16 cellular contexts compared by ENCODE assay signal in the genomic region with DNA sequence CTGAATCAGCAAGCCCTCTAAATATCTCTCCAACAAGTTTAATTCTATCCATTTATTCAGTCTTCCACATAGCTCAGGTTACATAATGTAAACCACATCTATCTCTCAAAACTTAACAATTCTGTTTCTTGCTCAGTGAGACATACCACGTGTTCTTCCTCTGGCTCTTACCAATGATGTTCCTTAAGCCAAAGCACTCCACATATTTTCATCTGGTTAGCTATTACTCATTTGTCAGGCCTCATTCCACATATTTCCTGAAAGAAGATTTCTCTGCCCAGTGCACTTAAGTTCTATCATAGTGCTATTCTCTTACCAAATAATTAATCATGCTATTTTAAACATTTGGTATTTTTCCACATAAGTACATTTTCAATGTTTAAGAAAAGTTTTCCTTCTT.
DNase-seq lines count a peak whose midpoint lies in the region; ATAC-seq, FAIRE-seq and TF ChIP-seq lines count a peak whose summit lies in the region.
"Had no signal": no experiment of that assay in that cellular context is flagged by ENCODE, and none has a peak within 500 bp of the region (broad histone marks: within the 10 kb centered on the region; RNA-seq: fewer than 3 reads in every experiment).

No MANE protein-coding gene starts in this region.

- no peak overlapping the region for H3K4ac ChIP-seq in mesenchymal stem cell (ENCODE audit: low read depth in 1 of 2, low read length in 2 of 2)

- H2BK12ac ChIP-seq in mesenchymal stem cell (ENCODE audit: low read length in 2 of 2), result no peak overlapping the region

- H4K20me1 ChIP-seq in SK-N-SH (ENCODE audit: insufficient read depth), result no peaks in the 10 kb centered on the region

- POLR2A ChIA-PET in SK-N-SH (lab: Yijun Ruan, JAX), result no interaction called here

- H3K23ac ChIP-seq in mesenchymal stem cell (ENCODE audit: low read length in 2 of 2), result no peak overlapping the region

- no peaks in the 10 kb centered on the region for H3F3A ChIP-seq in SK-N-SH (replicated peaks; ENCODE audit: insufficient read depth)

- DNase-seq in ELR (ENCODE audit: low read depth), result peak; percentile 34
- no peak for DNase-seq in SK-N-SH
- DNase-seq in choroid plexus epithelial cell (ENCODE audit: low read depth), result peak; percentile 20
- DNase-seq in mesenchymal stem cell, result peak; percentile 57
- no peak for DNase-seq in pancreas
- no peak for DNase-seq in posterior cingulate gyrus
- no peak for DNase-seq in small intestine
- DNase-seq: AML-193, NCI-H1105 treated with DMSO at 0.1 percent for 48 hours, NCI-H187, NCI-H2171 treated with DMSO at 0.1 percent for 48 hours, NCI-H510A, SJCRH30 had no signal

- intact Hi-C loops in pancreas (cut with DNase I) (no loop called here), posterior cingulate gyrus (cut with DNase I) (no loop called here)

- no peaks in the 10 kb centered on the region for H3K79me2 ChIP-seq in SK-N-SH (ENCODE audit: insufficient read depth)

- TF ChIP-seq CTCF in SK-N-SH (IDR thresholded peaks at IDR 0.05) (no peak), choroid plexus epithelial cell (conservative IDR thresholded peaks at IDR 0.05; ENCODE audit: low read depth, low read length) (no peak), pancreas (IDR thresholded peaks at IDR 0.05) (no peak)

- H3K27me3 ChIP-seq in SK-N-SH (ENCODE audit: insufficient read depth) (no peaks in the 10 kb centered on the region), mesenchymal stem cell (ENCODE audit: control insufficient read depth in 1 of 2, insufficient read depth in 1 of 2, low read length in 2 of 2) (no peaks in the 10 kb centered on the region), pancreas (no peaks in the 10 kb centered on the region), small intestine (ENCODE audit: control insufficient read depth in 2 of 2, insufficient read depth in 2 of 2, low read length in 2 of 2) (no peaks in the 10 kb centered on the region)
- H3K27me3 ChIP-seq: SJCRH30 had no signal

- H3K4me3 ChIP-seq in SK-N-SH (ENCODE audit: low read depth in 2 of 2, low read length in 1 of 2), result no peak overlapping the region
- H3K4me3 ChIP-seq in choroid plexus epithelial cell (ENCODE audit: low read depth, low read length), result no peak overlapping the region
- H3K4me3 ChIP-seq in mesenchymal stem cell (ENCODE audit: insufficient read depth in 1 of 2, low read depth in 1 of 2, low read length in 2 of 2), result no peak overlapping the region
- no peak overlapping the region for H3K4me3 ChIP-seq in pancreas
- no peak overlapping the region for H3K4me3 ChIP-seq in small intestine (ENCODE audit: low read depth in 1 of 2, low read length in 2 of 2)
- H3K4me3 ChIP-seq: GM12878, SJCRH30 had no signal

- no peak overlapping the region for H2AK5ac ChIP-seq in mesenchymal stem cell (ENCODE audit: low read length, severe bottlenecking)

- TF ChIP-seq RAD21 in SK-N-SH (IDR thresholded peaks at IDR 0.05; ENCODE audit: low read length), result no peak

- H3K9me3 ChIP-seq in SK-N-SH (no peaks in the 10 kb centered on the region), mesenchymal stem cell (ENCODE audit: control insufficient read depth, low read length) (no peaks in the 10 kb centered on the region), pancreas (no peaks in the 10 kb centered on the region), small intestine (ENCODE audit: control insufficient read depth, low read depth) (no peaks in the 10 kb centered on the region)
- H3K9me3 ChIP-seq: SJCRH30 had no signal

- H3K18ac ChIP-seq in mesenchymal stem cell (ENCODE audit: low read depth in 1 of 2, low read length in 2 of 2), result no peak overlapping the region

- CTCF ChIA-PET in SK-N-SH (lab: Yijun Ruan, JAX), result no interaction called here

- H3K4me1 ChIP-seq in SK-N-SH (ENCODE audit: control insufficient read depth in 1 of 2, insufficient read depth in 2 of 2, low read depth in 1 of 2, low read length in 1 of 2) (no peaks in the 10 kb centered on the region), mesenchymal stem cell (ENCODE audit: control insufficient read depth, insufficient read depth, low read depth, low read length) (no peaks in the 10 kb centered on the region), pancreas (no peaks in the 10 kb centered on the region), small intestine (ENCODE audit: control insufficient read depth in 2 of 2, insufficient read depth in 1 of 2, low read depth in 1 of 2, low read length in 1 of 2) (no peaks in the 10 kb centered on the region)
- H3K4me1 ChIP-seq: SJCRH30 had no signal

- WGBS in SK-N-SH (ENCODE audit: low lambda C conversion rate), result 23% methylated on average over 1 of the region's 1 CpG
- 10% methylated on average over 1 of the region's 1 CpG for WGBS in mesenchymal stem cell
- 53 to 71% methylated on average over 1 of the region's 1 CpG for WGBS in pancreas, 2 donors
- 54 to 79% (median 56%) methylated on average over 1 of the region's 1 CpG for WGBS in small intestine, 3 donors

- no peak for FAIRE-seq in pancreas (lab: Jason Lieb, UNC)
- no peak for FAIRE-seq in small intestine (lab: Jason Lieb, UNC)
- FAIRE-seq: GM12878, GM19239 had no signal

- H3K14ac ChIP-seq in mesenchymal stem cell (ENCODE audit: low read length in 2 of 2), result no peak overlapping the region

- H3K27ac ChIP-seq in SK-N-SH (ENCODE audit: low read depth in 2 of 2, low read length in 1 of 2), result no peak overlapping the region
- no peak overlapping the region for H3K27ac ChIP-seq in mesenchymal stem cell (ENCODE audit: low read length, poor library complexity, severe bottlenecking)
- no peak overlapping the region for H3K27ac ChIP-seq in pancreas
- no peak overlapping the region for H3K27ac ChIP-seq in small intestine (ENCODE audit: low read depth in 1 of 2, low read length in 1 of 2)
- H3K27ac ChIP-seq: SJCRH30 had no signal

- no peaks in the 10 kb centered on the region for H3K79me1 ChIP-seq in mesenchymal stem cell (replicated peaks; ENCODE audit: low read length, poor library complexity, severe bottlenecking)

- H3K4me2 ChIP-seq in SK-N-SH (no peak overlapping the region), mesenchymal stem cell (ENCODE audit: low read length, poor library complexity, severe bottlenecking) (no peak overlapping the region)

- H3K9me2 ChIP-seq in SK-N-SH, result no peaks in the 10 kb centered on the region

- no peak overlapping the region for H3K9ac ChIP-seq in SK-N-SH
- H3K9ac ChIP-seq in mesenchymal stem cell (ENCODE audit: low read length), result no peak overlapping the region

- no peak overlapping the region for H4K91ac ChIP-seq in mesenchymal stem cell (ENCODE audit: low read length)

- no peak overlapping the region for H2BK120ac ChIP-seq in mesenchymal stem cell (ENCODE audit: low read depth, low read length)

- TF ChIP-seq EP300 in SK-N-SH (IDR thresholded peaks at IDR 0.05; ENCODE audit: borderline replicate concordance in 1 of 2, low read depth in 1 of 2, low read length in 1 of 2), result no peak

- ATAC-seq in pancreas (no peak), HG03457 (IDR thresholded peaks at IDR 0.05; ENCODE audit: unreplicated experiment) (no peak)
- ATAC-seq: GM12878 had no signal

- H3K36me3 ChIP-seq in SK-N-SH (replicated peaks in 1 of 2; ENCODE audit: control insufficient read depth in 1 of 2, insufficient read depth in 2 of 2, low read length in 1 of 2) (no peaks in the 10 kb centered on the region), mesenchymal stem cell (ENCODE audit: control insufficient read depth in 1 of 2, insufficient read depth in 2 of 2, low read depth in 1 of 2, low read length in 2 of 2) (no peaks in the 10 kb centered on the region), pancreas (no peaks in the 10 kb centered on the region), small intestine (ENCODE audit: control insufficient read depth in 2 of 2, insufficient read depth in 2 of 2, low read length in 2 of 2) (no peaks in the 10 kb centered on the region)
- H3K36me3 ChIP-seq: SJCRH30 had no signal

- H2AFZ ChIP-seq in SK-N-SH (ENCODE audit: low read depth), result no peak overlapping the region
- no peak overlapping the region for H2AFZ ChIP-seq in mesenchymal stem cell (ENCODE audit: low read depth, low read length)

- H2BK5ac ChIP-seq in mesenchymal stem cell (ENCODE audit: low read depth, low read length, poor library complexity, severe bottlenecking), result no peak overlapping the region

- H2BK15ac ChIP-seq in mesenchymal stem cell (ENCODE audit: low read depth, poor library complexity, severe bottlenecking), result no peak overlapping the region

- no peak overlapping the region for H4K8ac ChIP-seq in mesenchymal stem cell (ENCODE audit: low read length)

TF ChIP-seq in SK-N-SH, 30 proteins besides CTCF, POLR2A, EP300 and RAD21 (continues in another document):
- TF ChIP-seq SMC3 (IDR thresholded peaks at IDR 0.05; ENCODE audit: low read depth, low read length) (no peak), TCF12 (IDR thresholded peaks at IDR 0.05) (peak; percentile 29), ELF1 (IDR thresholded peaks at IDR 0.05) (no peak), NFIC (IDR thresholded peaks at IDR 0.05; ENCODE audit: borderline replicate concordance) (no peak), RXRA (IDR thresholded peaks at IDR 0.05; ENCODE audit: borderline replicate concordance, low read depth) (no peak), YY1 (IDR thresholded peaks at IDR 0.05; ENCODE audit: low read depth) (no peak), RCOR1 (IDR thresholded peaks at IDR 0.05; ENCODE audit: low read length) (no peak), MXI1 (IDR thresholded peaks at IDR 0.05; ENCODE audit: low read depth, low read length) (no peak), RFX5 (IDR thresholded peaks at IDR 0.05; ENCODE audit: low read length) (no peak)
- TF ChIP-seq, protein P1, sequence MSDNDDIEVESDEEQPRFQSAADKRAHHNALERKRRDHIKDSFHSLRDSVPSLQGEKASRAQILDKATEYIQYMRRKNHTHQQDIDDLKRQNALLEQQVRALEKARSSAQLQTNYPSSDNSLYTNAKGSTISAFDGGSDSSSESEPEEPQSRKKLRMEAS (IDR thresholded peaks at IDR 0.05; ENCODE audit: low read depth), result no peak
- TF ChIP-seq, protein P2, sequence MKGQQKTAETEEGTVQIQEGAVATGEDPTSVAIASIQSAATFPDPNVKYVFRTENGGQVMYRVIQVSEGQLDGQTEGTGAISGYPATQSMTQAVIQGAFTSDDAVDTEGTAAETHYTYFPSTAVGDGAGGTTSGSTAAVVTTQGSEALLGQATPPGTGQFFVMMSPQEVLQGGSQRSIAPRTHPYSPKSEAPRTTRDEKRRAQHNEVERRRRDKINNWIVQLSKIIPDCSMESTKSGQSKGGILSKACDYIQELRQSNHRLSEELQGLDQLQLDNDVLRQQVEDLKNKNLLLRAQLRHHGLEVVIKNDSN (IDR thresholded peaks at IDR 0.05; ENCODE audit: borderline replicate concordance, low read depth), result peak; percentile 44; the same call in 1 of the 2 replicates
- TF ChIP-seq, protein P3, sequence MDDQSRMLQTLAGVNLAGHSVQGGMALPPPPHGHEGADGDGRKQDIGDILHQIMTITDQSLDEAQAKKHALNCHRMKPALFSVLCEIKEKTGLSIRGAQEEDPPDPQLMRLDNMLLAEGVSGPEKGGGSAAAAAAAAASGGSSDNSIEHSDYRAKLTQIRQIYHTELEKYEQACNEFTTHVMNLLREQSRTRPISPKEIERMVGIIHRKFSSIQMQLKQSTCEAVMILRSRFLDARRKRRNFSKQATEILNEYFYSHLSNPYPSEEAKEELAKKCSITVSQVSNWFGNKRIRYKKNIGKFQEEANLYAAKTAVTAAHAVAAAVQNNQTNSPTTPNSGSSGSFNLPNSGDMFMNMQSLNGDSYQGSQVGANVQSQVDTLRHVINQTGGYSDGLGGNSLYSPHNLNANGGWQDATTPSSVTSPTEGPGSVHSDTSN (IDR thresholded peaks at IDR 0.05), result peak; percentile 47

Comparison
In these comparisons a context has a peak if more than half of its experiments do, and no peak if none do; other contexts are left out.
1. DNase-seq: peak in ELR (single experiment), choroid plexus epithelial cell (single experiment) and mesenchymal stem cell (single experiment); none in SK-N-SH (single experiment), pancreas (0 of 6), posterior cingulate gyrus (0 of 10) and small intestine (single experiment).